1 cellular context compared by ENCODE assay signal in genomic region chr1:94110946-94111740, GRCh38.
TF ChIP-seq lines count a peak whose summit lies in the region.

No MANE protein-coding gene starts in this region.

TF ChIP-seq in H1, 55 proteins besides CTCF, POLR2A, EP300 and RAD21:
- TF ChIP-seq HDAC2 (IDR thresholded peaks at IDR 0.05; ENCODE audit: borderline replicate concordance in 1 of 2, low read depth in 2 of 2, low read length in 2 of 2) (no peak), TAF7 (optimal IDR thresholded peaks at IDR 0.05; ENCODE audit: borderline replicate concordance, low read depth, low read length) (no peak), SIN3A (conservative IDR thresholded peaks at IDR 0.05 in 1 of 2, IDR thresholded peaks at IDR 0.05 in 1 of 2; ENCODE audit: low read depth in 1 of 2, low read length in 2 of 2) (no peak), CTBP2 (IDR thresholded peaks at IDR 0.05; ENCODE audit: borderline replicate concordance, insufficient read depth, insufficient read length, low read length) (no peak), CHD2 (IDR thresholded peaks at IDR 0.05; ENCODE audit: low read length) (no peak), BACH1 (IDR thresholded peaks at IDR 0.05; ENCODE audit: low read length) (no peak), SIX5 (IDR thresholded peaks at IDR 0.05; ENCODE audit: low read depth, low read length) (no peak), KDM1A (IDR thresholded peaks at IDR 0.05; ENCODE audit: borderline replicate concordance, low read length) (no peak)
